Comparison of ENCODE assay signal across 8 cellular contexts in genomic region chr5:73451218-73452130, GRCh38. TPM values are rescaled to one million over a fixed set of nuclear protein-coding genes. Genes with fewer than 3 reads are reported as not detected.
DNase-seq lines count a peak whose midpoint lies in the region; ATAC-seq and TF ChIP-seq lines count a peak whose summit lies in the region.

No MANE protein-coding gene starts in this region.

- no peak overlapping the region for H3K27ac ChIP-seq in ectodermal cell (ENCODE audit: insufficient read depth, low read depth, low read length, poor library complexity, severe bottlenecking)

- peaks cover 75% of the 10 kb centered on the region for H3K27me3 Mint-ChIP-seq in stimulated activated naive CD8-positive, alpha-beta T cell treated with anti-CD3 and anti-CD28 coated beads, Interleukin-15, amount 100 ng/mL, for 72 hours

- H3K4me1 Mint-ChIP-seq in stimulated activated naive CD8-positive, alpha-beta T cell treated with anti-CD3 and anti-CD28 coated beads, Interleukin-15, amount 100 ng/mL, for 72 hours: peaks cover 30% of the 10 kb centered on the region

- H3K36me3 ChIP-seq in ectodermal cell (ENCODE audit: control insufficient read depth, insufficient read depth, low read length): no peaks in the 10 kb centered on the region

- no peaks in the 10 kb centered on the region for H3K9me3 Mint-ChIP-seq in stimulated activated naive CD8-positive, alpha-beta T cell treated with anti-CD3 and anti-CD28 coated beads, Interleukin-15, amount 100 ng/mL, for 72 hours

- peak; percentile 93 for TF ChIP-seq CTCF in LNCaP clone FGC (IDR thresholded peaks at IDR 0.05; ENCODE audit: control insufficient read depth, extremely low read depth, insufficient read depth)

- no peak overlapping the region for H3K27ac Mint-ChIP-seq in stimulated activated naive CD8-positive, alpha-beta T cell treated with anti-CD3 and anti-CD28 coated beads, Interleukin-15, amount 100 ng/mL, for 72 hours

- 3 to 4% methylated on average over 70 of the region's 70 CpGs for WGBS in ectodermal cell, 2 experiments

- H3K4me3 ChIP-seq in LNCaP clone FGC (ENCODE audit: low read depth, low read length) (peak overlapping the region; percentile 32; the same call in 1 of the 2 replicates), ectodermal cell (ENCODE audit: insufficient read depth, low read depth, low read length) (peak overlapping the region; percentile 20)

- peaks cover 76% of the 10 kb centered on the region for H3K27me3 ChIP-seq in ectodermal cell (ENCODE audit: control insufficient read depth, insufficient read depth, low read length, poor library complexity, severe bottlenecking)

- H3K9me3 ChIP-seq in ectodermal cell (ENCODE audit: control insufficient read depth, low read length): no peaks in the 10 kb centered on the region

- peaks cover 9% of the 10 kb centered on the region for H3K4me1 ChIP-seq in ectodermal cell (ENCODE audit: control insufficient read depth, insufficient read depth, low read length)

- DNase-seq in GDM1 (lab: John Stamatoyannopoulos, UW): peak; percentile 45
- DNase-seq in LNCaP clone FGC (ENCODE audit: low read depth): no peak
- DNase-seq in activated CD4-positive, alpha-beta T cell treated with anti-CD3 and anti-CD28 coated beads, Interleukin-2, amount 50 U/mL, for 1 hour: peak; percentile 62
- peak; percentile 5 for DNase-seq in midbrain (lab: John Stamatoyannopoulos, UW)
- DNase-seq in stimulated activated naive CD8-positive, alpha-beta T cell treated with anti-CD3 and anti-CD28 coated beads, Interleukin-15, amount 100 ng/mL, for 72 hours: peak; percentile 69 to 74

- ATAC-seq in stimulated activated naive CD8-positive, alpha-beta T cell treated with anti-CD3 and anti-CD28 coated beads, Interleukin-15, amount 100 ng/mL, for 72 hours: peak; percentile 36
- ATAC-seq in HG03139 (IDR thresholded peaks at IDR 0.05; ENCODE audit: unreplicated experiment): no peak
- ATAC-seq in HG03571 (IDR thresholded peaks at IDR 0.05; ENCODE audit: unreplicated experiment): no peak

- H3K4me3 Mint-ChIP-seq in stimulated activated naive CD8-positive, alpha-beta T cell treated with anti-CD3 and anti-CD28 coated beads, Interleukin-15, amount 100 ng/mL, for 72 hours: peak overlapping the region in 1 of 2 donors; percentile 69

RNA-seq across cellular contexts. Expression of gene FOXD1, which starts 2.9 kb away (rescaled TPM):
- polyA plus RNA-seq in ectodermal cell (2013, experiment 1 of 4): 0.85 TPM
- polyA plus RNA-seq in ectodermal cell (2013, experiment 2 of 4): 1.00 TPM
- 1.1 TPM for polyA plus RNA-seq in ectodermal cell (2013, experiment 3 of 4)
- polyA plus RNA-seq in ectodermal cell (2013, experiment 4 of 4): 1.2 TPM

RNA-seq across cellular contexts. Expression of gene BTF3, which starts 46.8 kb away (rescaled TPM):
- polyA plus RNA-seq in ectodermal cell (2013, experiment 1 of 4): 890 TPM
- 845 TPM for polyA plus RNA-seq in ectodermal cell (2013, experiment 2 of 4)
- 809 TPM for polyA plus RNA-seq in ectodermal cell (2013, experiment 3 of 4)
- polyA plus RNA-seq in ectodermal cell (2013, experiment 4 of 4): 901 TPM
